In genomic region chr1:121558514-121558913, GRCh38 we compare ENCODE assay signal across 12 cellular contexts.
DNase-seq lines count a peak whose midpoint lies in the region; ATAC-seq, FAIRE-seq and TF ChIP-seq lines count a peak whose summit lies in the region.
"Had no signal": no experiment of that assay in that cellular context is flagged by ENCODE, and none has a peak within 500 bp of the region (broad histone marks: within the 10 kb centered on the region; RNA-seq: fewer than 3 reads in every experiment).

No MANE protein-coding gene starts in this region.

- no peak overlapping the region for H2AFZ ChIP-seq in Loucy (ENCODE audit: low read length)

- H3F3A ChIP-seq in Loucy (ENCODE audit: low read depth) = no peaks in the 10 kb centered on the region

- no peaks in the 10 kb centered on the region for H3K27me3 Mint-ChIP-seq in natural killer cell treated with Interleukin-12 subunit alpha and Interleukin-12 subunit beta and Interleukin-15 and Interleukin-18, amount 100 ng/mL, for 72 hours

- H4K20me1 ChIP-seq in Loucy (ENCODE audit: insufficient read depth, low read length, poor library complexity, severe bottlenecking) = no peaks in the 10 kb centered on the region

- no peaks in the 10 kb centered on the region for H3K36me3 ChIP-seq in Loucy (ENCODE audit: insufficient read depth, low read length)
- H3K36me3 ChIP-seq in kidney (ENCODE audit: control insufficient read depth in 1 of 2, insufficient read depth in 2 of 2, low read length in 2 of 2) = no peaks in the 10 kb centered on the region

- no peaks in the 10 kb centered on the region for H3K36me3 Mint-ChIP-seq in natural killer cell treated with Interleukin-12 subunit alpha and Interleukin-12 subunit beta and Interleukin-15 and Interleukin-18, amount 100 ng/mL, for 72 hours

- FAIRE-seq in kidney (lab: Jason Lieb, UNC) = no peak

- H3K4me1 Mint-ChIP-seq in natural killer cell treated with Interleukin-12 subunit alpha and Interleukin-12 subunit beta and Interleukin-15 and Interleukin-18, amount 100 ng/mL, for 72 hours (ENCODE audit: low read depth in 2 of 2) = peaks cover 4 to 6% of the 10 kb centered on the region in 2 donors

- H3K9me3 ChIP-seq in Loucy (ENCODE audit: insufficient read depth, low read depth, low read length) (no peaks in the 10 kb centered on the region), kidney (ENCODE audit: control insufficient read depth in 1 of 2, low read length in 2 of 2) (no peaks in the 10 kb centered on the region)
- H3K9me3 ChIP-seq: testis had no signal

- DNase-seq in AG10803 (ENCODE audit: low read depth) = peak; percentile 94
- peak; percentile 80 to 96 for DNase-seq in cardiac fibroblast (ENCODE audit: low read depth in 2 of 2)
- peak; percentile 60 for DNase-seq in kidney tubule cell (ENCODE audit: low spot score)
- DNase-seq in stimulated activated CD4-positive, alpha-beta T cell treated with anti-CD3 and anti-CD28 coated beads, Interleukin-12 subunit alpha, Interleukin-12 subunit beta, amount 100 ng/mL, for 4 hours = no peak
- DNase-seq in natural killer cell treated with Interleukin-12 subunit alpha and Interleukin-12 subunit beta and Interleukin-15 and Interleukin-18, amount 100 ng/mL, for 72 hours (ENCODE audit: low spot score) = no peak
- DNase-seq in left lobe of liver (ENCODE audit: low spot score) = no peak
- DNase-seq in kidney = no peak
- DNase-seq: GF-D8; SHP77 treated with DMSO at 0.1 percent for 48 hours; stimulated activated CD4-positive, alpha-beta T cell treated with anti-CD3 and anti-CD28 coated beads, Interleukin-15, amount 100 ng/mL, for 24 hours; testis had no signal

- no peak overlapping the region for H3K27ac ChIP-seq in kidney (ENCODE audit: low read depth in 2 of 2, low read length in 2 of 2)
- H3K27ac ChIP-seq: testis had no signal

- H3K27ac Mint-ChIP-seq in natural killer cell treated with Interleukin-12 subunit alpha and Interleukin-12 subunit beta and Interleukin-15 and Interleukin-18, amount 100 ng/mL, for 72 hours = no peak overlapping the region

- H3K4me3 ChIP-seq in AG10803 (ENCODE audit: low read length) (no peak overlapping the region), Loucy (ENCODE audit: low read length, poor library complexity, severe bottlenecking) (no peak overlapping the region), cardiac fibroblast (replicated peaks in 1 of 2; ENCODE audit: low read depth in 2 of 2, low read length in 2 of 2) (no peak overlapping the region), kidney (ENCODE audit: low read length in 2 of 2) (no peak overlapping the region)
- H3K4me3 ChIP-seq: testis had no signal

- H3K4me3 Mint-ChIP-seq in natural killer cell treated with Interleukin-12 subunit alpha and Interleukin-12 subunit beta and Interleukin-15 and Interleukin-18, amount 100 ng/mL, for 72 hours = no peak overlapping the region

- peaks cover 9% of the 10 kb centered on the region for H3K4me1 ChIP-seq in Loucy (ENCODE audit: insufficient read depth, low read length, poor library complexity, severe bottlenecking)
- H3K4me1 ChIP-seq in kidney (ENCODE audit: control insufficient read depth in 1 of 2, insufficient read depth in 1 of 2, low read depth in 1 of 2, low read length in 2 of 2) = no peaks in the 10 kb centered on the region
- H3K4me1 ChIP-seq: testis had no signal

- intact Hi-C loops in kidney (cut with DNase I) = no loop called here

- H3K9me2 ChIP-seq in Loucy (replicated peaks; ENCODE audit: low read depth, low read length) = no peaks in the 10 kb centered on the region

- TF ChIP-seq CTCF in AG10803 (conservative IDR thresholded peaks at IDR 0.05; ENCODE audit: low read length) (no peak), Loucy (conservative IDR thresholded peaks at IDR 0.05; ENCODE audit: low read length) (no peak), cardiac fibroblast (IDR thresholded peaks at IDR 0.05; ENCODE audit: low read depth, low read length) (no peak), kidney (IDR thresholded peaks at IDR 0.05; ENCODE audit: borderline replicate concordance, extremely low read depth, insufficient read depth) (no peak)

- H3K9ac ChIP-seq in Loucy (ENCODE audit: low read depth, low read length, poor library complexity, severe bottlenecking) (no peak overlapping the region), kidney (ENCODE audit: low read length in 2 of 2) (no peak overlapping the region)

- no peaks in the 10 kb centered on the region for H3K9me3 Mint-ChIP-seq in natural killer cell treated with Interleukin-12 subunit alpha and Interleukin-12 subunit beta and Interleukin-15 and Interleukin-18, amount 100 ng/mL, for 72 hours

- H3K27me3 ChIP-seq in Loucy (ENCODE audit: insufficient read depth, low read length, poor library complexity, severe bottlenecking) = no peaks in the 10 kb centered on the region
- H3K27me3 ChIP-seq: testis had no signal

- H3K4me2 ChIP-seq in Loucy (ENCODE audit: low read depth, low read length, poor library complexity, severe bottlenecking) = peak overlapping the region; percentile 27

- no peaks in the 10 kb centered on the region for H3K79me2 ChIP-seq in Loucy (ENCODE audit: insufficient read depth, low read length)

- no peak for ATAC-seq in natural killer cell treated with Interleukin-12 subunit alpha and Interleukin-12 subunit beta and Interleukin-15 and Interleukin-18, amount 100 ng/mL, for 72 hours
- ATAC-seq in left lobe of liver = no peak

Comparison
In these comparisons a context has a peak if more than half of its experiments do, and no peak if none do; other contexts are left out.
1. DNase-seq: peak in AG10803 (single experiment), cardiac fibroblast (2 of 2) and kidney tubule cell (single experiment); none in stimulated activated CD4-positive, alpha-beta T cell treated with anti-CD3 and anti-CD28 coated beads, Interleukin-12 subunit alpha, Interleukin-12 subunit beta, amount 100 ng/mL, for 4 hours (single experiment), natural killer cell treated with Interleukin-12 subunit alpha and Interleukin-12 subunit beta and Interleukin-15 and Interleukin-18, amount 100 ng/mL, for 72 hours (single experiment), left lobe of liver (single experiment) and kidney (single experiment).